25 cellular contexts compared by ENCODE assay signal in genomic region chr6:111276736-111277135, GRCh38.
"Had no signal": no experiment of that assay in that cellular context is flagged by ENCODE, and none has a peak within 500 bp of the region (broad histone marks: within the 10 kb centered on the region; RNA-seq: fewer than 3 reads in every experiment).

No MANE protein-coding gene starts in this region.

- ATAC-seq: gastroesophageal sphincter, left cardiac atrium, lower lobe of right lung had no signal

- H3K27me3 ChIP-seq: esophagus squamous epithelium, gastroesophageal sphincter, right atrium auricular region, sigmoid colon, stomach, transverse colon had no signal

- H3K4me1 ChIP-seq: esophagus squamous epithelium, left ventricle myocardium inferior, lower lobe of right lung, right atrium auricular region, sigmoid colon, stomach had no signal

- DNase-seq: cortex of kidney; effector memory CD4-positive, alpha-beta T cell; esophagus squamous epithelium; foreskin fibroblast; glutamatergic neuron; immature natural killer cell; kidney; left cardiac atrium; left ventricle myocardium inferior; lower lobe of right lung; natural killer cell; posterior cingulate gyrus; sigmoid colon; stimulated activated CD4-positive, alpha-beta T cell treated with anti-CD3 and anti-CD28 coated beads, Interleukin-12 subunit alpha, Interleukin-12 subunit beta, amount 100 ng/mL, for 4 hours; stimulated activated naive CD4-positive, alpha-beta T cell; stomach; substantia nigra; transverse colon had no signal

- H3K27ac ChIP-seq: esophagus squamous epithelium, gastroesophageal sphincter, left ventricle myocardium inferior, lower lobe of right lung, right atrium auricular region, sigmoid colon, skin epidermis, stomach, thoracic aorta, transverse colon had no signal

- H3K27me3 Mint-ChIP-seq: memory B cell had no signal

- H3K4me3 Mint-ChIP-seq: immature natural killer cell, memory B cell, mesothelial cell of epicardium, natural killer cell, neural crest cell had no signal

- H3K4me3 ChIP-seq: esophagus squamous epithelium, gastroesophageal sphincter, left ventricle myocardium inferior, lower lobe of right lung, right atrium auricular region, sigmoid colon, skin epidermis, stomach, thoracic aorta, transverse colon had no signal

- H3K27ac Mint-ChIP-seq: immature natural killer cell, memory B cell, mesothelial cell of epicardium, natural killer cell had no signal

- H3K4me1 Mint-ChIP-seq: mesothelial cell of epicardium, neural crest cell had no signal
